Comparison of ENCODE assay signal across 1 cellular context in the genomic region with DNA sequence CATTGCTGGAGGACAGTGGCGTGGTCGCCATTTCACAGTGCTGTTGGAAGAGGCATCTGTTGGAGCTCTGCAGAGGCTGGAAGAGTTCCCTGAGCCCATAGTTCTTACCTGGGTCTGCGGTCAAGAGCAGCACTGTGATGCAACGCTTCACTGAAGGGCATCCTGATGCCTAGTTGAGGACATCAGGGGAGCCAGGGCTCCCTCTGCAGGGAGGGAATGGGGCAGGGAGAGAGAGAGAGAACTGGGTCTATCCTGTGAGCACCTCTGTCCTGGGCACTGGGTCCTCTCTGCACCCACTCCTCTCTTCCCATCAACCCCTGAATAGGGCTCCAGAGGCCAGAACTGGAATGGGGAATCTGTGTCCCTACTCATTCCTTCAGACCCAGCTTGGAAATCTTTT.
TF ChIP-seq lines count a peak whose summit lies in the region.

No MANE protein-coding gene starts in this region.

TF ChIP-seq in WTC11, 78 proteins besides CTCF, POLR2A, EP300 and RAD21 (continued from another document):
- TF ChIP-seq, protein P1, sequence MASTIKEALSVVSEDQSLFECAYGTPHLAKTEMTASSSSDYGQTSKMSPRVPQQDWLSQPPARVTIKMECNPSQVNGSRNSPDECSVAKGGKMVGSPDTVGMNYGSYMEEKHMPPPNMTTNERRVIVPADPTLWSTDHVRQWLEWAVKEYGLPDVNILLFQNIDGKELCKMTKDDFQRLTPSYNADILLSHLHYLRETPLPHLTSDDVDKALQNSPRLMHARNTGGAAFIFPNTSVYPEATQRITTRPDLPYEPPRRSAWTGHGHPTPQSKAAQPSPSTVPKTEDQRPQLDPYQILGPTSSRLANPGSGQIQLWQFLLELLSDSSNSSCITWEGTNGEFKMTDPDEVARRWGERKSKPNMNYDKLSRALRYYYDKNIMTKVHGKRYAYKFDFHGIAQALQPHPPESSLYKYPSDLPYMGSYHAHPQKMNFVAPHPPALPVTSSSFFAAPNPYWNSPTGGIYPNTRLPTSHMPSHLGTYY (CRISPR knock-in tag; IDR thresholded peaks at IDR 0.05) = no peak
- no peak for TF ChIP-seq MXD4 (CRISPR knock-in tag; IDR thresholded peaks at IDR 0.05; ENCODE audit: borderline replicate concordance)
- TF ChIP-seq USF2 (CRISPR knock-in tag; IDR thresholded peaks at IDR 0.05) = no peak
- TF ChIP-seq ZNF263 (CRISPR knock-in tag; IDR thresholded peaks at IDR 0.05; ENCODE audit: low read depth) = no peak
- TF ChIP-seq PRRX2 (CRISPR knock-in tag; IDR thresholded peaks at IDR 0.05) = no peak
- TF ChIP-seq HMGA2 (CRISPR knock-in tag; IDR thresholded peaks at IDR 0.05) = no peak
- no peak for TF ChIP-seq RORB (CRISPR knock-in tag; IDR thresholded peaks at IDR 0.05)
- no peak for TF ChIP-seq ATF2 (CRISPR knock-in tag; IDR thresholded peaks at IDR 0.05; ENCODE audit: borderline replicate concordance, low read depth)
- TF ChIP-seq ZNF423 (CRISPR knock-in tag; IDR thresholded peaks at IDR 0.05) = no peak
- TF ChIP-seq ZNF232 (CRISPR knock-in tag; IDR thresholded peaks at IDR 0.05) = no peak
- no peak for TF ChIP-seq OVOL2 (CRISPR knock-in tag; IDR thresholded peaks at IDR 0.05; ENCODE audit: borderline replicate concordance)
